9 cellular contexts compared by ENCODE assay signal in genomic region chr3:42035816-42036482, GRCh38. TPM values are rescaled to one million over a fixed set of nuclear protein-coding genes. Genes with fewer than 3 reads are reported as not detected.
DNase-seq lines count a peak whose midpoint lies in the region; ATAC-seq, FAIRE-seq and TF ChIP-seq lines count a peak whose summit lies in the region.
"Had no signal": no experiment of that assay in that cellular context is flagged by ENCODE, and none has a peak within 500 bp of the region (broad histone marks: within the 10 kb centered on the region; RNA-seq: fewer than 3 reads in every experiment).

No MANE protein-coding gene starts in this region.

- peak overlapping the region; percentile 94 for H3K27ac ChIP-seq in left ventricle myocardium inferior (replicated peaks)
- peak overlapping the region; percentile 88 to 94 (median 91) for H3K27ac ChIP-seq in gastrocnemius medialis
- H3K27ac ChIP-seq: PC-9 had no signal

- FAIRE-seq in HTR-8/SVneo (lab: Jason Lieb, UNC): no peak

- DNase-seq in Calu3 (no peak), activated B cell treated with CpG ODN at 0.5 μM for 24 hours (no peak), left ventricle myocardium inferior (peak; percentile 62), gastrocnemius medialis (peak in 1 of 2 donors; percentile 81), NCI-H526 treated with DMSO at 0.1 percent for 48 hours (lab: John Stamatoyannopoulos, UW) (no peak), HCEC 1CT (no peak), HTR-8/SVneo (ENCODE audit: insufficient read length, low spot score) (no peak)

- H3K27me3 Mint-ChIP-seq in Calu3 (ENCODE audit: unreplicated experiment) (no peaks in the 10 kb centered on the region), activated B cell treated with CpG ODN at 0.5 μM for 24 hours (no peaks in the 10 kb centered on the region)

- TF ChIP-seq CTCF in Calu3 (IDR thresholded peaks at IDR 0.05; ENCODE audit: unreplicated experiment) (no peak), activated B cell treated with CpG ODN at 0.5 μM for 24 hours (IDR thresholded peaks at IDR 0.05) (no peak), left ventricle myocardium inferior (IDR thresholded peaks at IDR 0.05; ENCODE audit: borderline replicate concordance) (no peak), gastrocnemius medialis (IDR thresholded peaks at IDR 0.05 in 4 of 5, conservative IDR thresholded peaks at IDR 0.05 in 1 of 5) (no peak)

- CTCF ChIA-PET in Calu3 (lab: Charles Lee): interaction anchor here (0.5 to 1.3 kb wide), 4 partner anchors 10 to 31 kb away, joined by 3 to 8 read pairs (median 4); no protein-coding TSS in a partner anchor
- CTCF ChIA-PET in activated B cell treated with CpG ODN at 0.5 μM for 24 hours (lab: Charles Lee): interaction anchor here (0.9 to 1.7 kb wide), 3 partner anchors 23 to 155 kb away, joined by 3 to 11 read pairs (median 3); no protein-coding TSS in a partner anchor

- TF ChIP-seq POLR2A in gastrocnemius medialis (IDR thresholded peaks at IDR 0.05): no peak

- POLR2A ChIA-PET in activated B cell treated with CpG ODN at 0.5 μM for 24 hours (lab: Charles Lee): interaction anchor here (0.7 to 3.2 kb wide), 7 partner anchors 11 to 31 kb away, joined by 3 to 13 read pairs (median 7); no protein-coding TSS in a partner anchor

- ATAC-seq in activated B cell treated with CpG ODN at 0.5 μM for 24 hours (ENCODE audit: low read depth): no peak
- ATAC-seq in gastrocnemius medialis: peak; percentile 27 to 63
- no peak for ATAC-seq in HG03139 (IDR thresholded peaks at IDR 0.05; ENCODE audit: unreplicated experiment)

- peaks cover 36% of the 10 kb centered on the region for H3K4me1 Mint-ChIP-seq in Calu3 (ENCODE audit: low read depth, unreplicated experiment)
- H3K4me1 Mint-ChIP-seq in activated B cell treated with CpG ODN at 0.5 μM for 24 hours: peaks cover 87% of the 10 kb centered on the region

- H3K4me3 Mint-ChIP-seq in Calu3 (ENCODE audit: low read depth, unreplicated experiment) (peak overlapping the region; percentile 20), activated B cell treated with CpG ODN at 0.5 μM for 24 hours (peak overlapping the region; percentile 55)

- peaks cover 12% of the 10 kb centered on the region for H3K36me3 ChIP-seq in left ventricle myocardium inferior
- peaks cover 0 to 6% of the 10 kb centered on the region in 2 donors for H3K36me3 ChIP-seq in gastrocnemius medialis

- H3K27ac Mint-ChIP-seq in Calu3 (ENCODE audit: unreplicated experiment): peak overlapping the region; percentile 57
- peak overlapping the region; percentile 86 for H3K27ac Mint-ChIP-seq in activated B cell treated with CpG ODN at 0.5 μM for 24 hours

- H3K9me3 Mint-ChIP-seq in Calu3 (ENCODE audit: low read depth, unreplicated experiment) (no peaks in the 10 kb centered on the region), activated B cell treated with CpG ODN at 0.5 μM for 24 hours (no peaks in the 10 kb centered on the region)

- no TSS peak for BruUV-seq in Calu3 (replicated peaks; lab: Mats Ljungman, UMichigan)

- H3K36me3 Mint-ChIP-seq in Calu3 (ENCODE audit: insufficient read depth, unreplicated experiment) (peaks cover 6% of the 10 kb centered on the region), activated B cell treated with CpG ODN at 0.5 μM for 24 hours (ENCODE audit: low read depth) (peaks cover 41% of the 10 kb centered on the region)

- H3K4me1 ChIP-seq in left ventricle myocardium inferior (peaks cover 100% of the 10 kb centered on the region), gastrocnemius medialis (peaks cover 77 to 82% of the 10 kb centered on the region in 2 donors)

- intact Hi-C loops in Calu3 (cut with micrococcal nuclease; ENCODE audit: unreplicated experiment): no loop called here
- intact Hi-C loops in activated B cell treated with CpG ODN at 0.5 μM for 24 hours (cut with micrococcal nuclease): loop anchor here (1.0 to 2.0 kb wide), 2 partner anchors 12 to 13 kb away; no protein-coding TSS in a partner anchor
- intact Hi-C loops in left ventricle myocardium inferior (cut with micrococcal nuclease): no loop called here
- intact Hi-C loops in gastrocnemius medialis (cut with DNase I; ENCODE audit: low total_unique reads): loop anchor here (2.0 kb wide), 1 partner anchor 25 kb away; no protein-coding TSS in a partner anchor

- in situ Hi-C loops in gastrocnemius medialis (cut with MboI; ENCODE audit: low sequenced_read_pairs in 4 of 4): no loop called here

- peak overlapping the region; percentile 22 for H3K4me3 ChIP-seq in left ventricle myocardium inferior
- H3K4me3 ChIP-seq in gastrocnemius medialis: peak overlapping the region in 2 of 4 donors; percentile 10
- H3K4me3 ChIP-seq: PC-9 had no signal

- H3K9me3 ChIP-seq in left ventricle myocardium inferior (replicated peaks): no peaks in the 10 kb centered on the region
- no peaks in the 10 kb centered on the region for H3K9me3 ChIP-seq in gastrocnemius medialis

- no peaks in the 10 kb centered on the region for H3K27me3 ChIP-seq in left ventricle myocardium inferior (ENCODE audit: low read depth)
- no peaks in the 10 kb centered on the region for H3K27me3 ChIP-seq in gastrocnemius medialis

RNA-seq across cellular contexts. Expression of gene TRAK1, which starts 55.2 kb away (rescaled TPM):
- 89.9 and 108 TPM in 2 replicates for total RNA-seq in Calu3 (2022)
- 54.5 and 58.4 TPM in 2 replicates for total RNA-seq in activated B cell treated with CpG ODN at 0.5 μM for 24 hours
- 264 TPM for total RNA-seq in left ventricle myocardium inferior
- total RNA-seq in gastrocnemius medialis: 100 to 1,000 TPM in 2 of 4 donors, 10 to 100 TPM in 2; 59.5 to 109 (median 98.6) TPM

Comparison
In these comparisons a context has a peak if more than half of its experiments do, and no peak if none do; other contexts are left out.
1. ATAC-seq: peak in gastrocnemius medialis (2 of 2); none in activated B cell treated with CpG ODN at 0.5 μM for 24 hours (single experiment) and HG03139 (single experiment).
2. intact Hi-C loops: an anchor here in activated B cell treated with CpG ODN at 0.5 μM for 24 hours (1.0 to 2.0 kb wide) and gastrocnemius medialis (2.0 kb wide); none called in Calu3 and left ventricle myocardium inferior.